In genomic region chr9:96777539-96777864, GRCh38 we compare ENCODE assay signal across 8 cellular contexts. TPM values are rescaled to one million over a fixed set of nuclear protein-coding genes. Genes with fewer than 3 reads are reported as not detected.
DNase-seq lines count a peak whose midpoint lies in the region; ATAC-seq, FAIRE-seq and TF ChIP-seq lines count a peak whose summit lies in the region.

No MANE protein-coding gene starts in this region.

- H4K20me1 ChIP-seq in BLaER1 (no peaks in the 10 kb centered on the region), H9 (ENCODE audit: control insufficient read depth, insufficient read depth, insufficient read length) (no peaks in the 10 kb centered on the region), HepG2 (ENCODE audit: insufficient read depth, low read length) (no peaks in the 10 kb centered on the region)

- no peak overlapping the region for H2BK20ac ChIP-seq in H9 (ENCODE audit: low read depth, low read length, poor library complexity, severe bottlenecking)

- peak; percentile 71 for ATAC-seq in activated naive CD8-positive, alpha-beta T cell treated with anti-CD3 and anti-CD28 coated beads, Interleukin-2, amount 50 U/mL, for 24 hours
- ATAC-seq in HepG2 (peak; percentile 88; the same call in 2 of the 3 replicates), upper lobe of left lung (ENCODE audit: low FRiP score in 2 of 2) (no peak)

- no peak overlapping the region for H3T11ph ChIP-seq in H9 (ENCODE audit: low read length)

- H3K4me3 ChIP-seq in BLaER1 (peak overlapping the region; percentile 85), HepG2 (replicated peaks in 1 of 3; ENCODE audit: insufficient read depth in 1 of 3, low read depth in 2 of 3, low read length in 3 of 3) (peak overlapping the region; percentile 48 to 65 (median 63); a peak in 5 of 6 replicates), upper lobe of left lung (peak overlapping the region; percentile 39 to 93 (median 85))

- H3K79me1 ChIP-seq in H9 (ENCODE audit: insufficient read depth, low read depth, low read length, poor library complexity, severe bottlenecking) = peaks cover 2% of the 10 kb centered on the region

- H2AK5ac ChIP-seq in H9 (ENCODE audit: insufficient read length, low read length) = no peak overlapping the region

- peaks cover 3% of the 10 kb centered on the region; the same call in 1 of the 2 replicates for H3K9me3 ChIP-seq in BLaER1
- H3K9me3 ChIP-seq in H9 (ENCODE audit: control insufficient read depth, low read depth, low read length) = no peaks in the 10 kb centered on the region
- no peaks in the 10 kb centered on the region for H3K9me3 ChIP-seq in HepG2 (ENCODE audit: low read length)
- no peaks in the 10 kb centered on the region for H3K9me3 ChIP-seq in upper lobe of left lung

- H3K27ac Mint-ChIP-seq in H9 = peak overlapping the region in 1 of 3 experiments; percentile 70; a peak in 2 of 7 replicates
- peak overlapping the region; percentile 93 for H3K27ac Mint-ChIP-seq in activated naive CD8-positive, alpha-beta T cell treated with anti-CD3 and anti-CD28 coated beads, Interleukin-2, amount 50 U/mL, for 24 hours

- DNase-seq in H9 (no peak), HepG2 (ENCODE audit: low spot score) (no peak), upper lobe of left lung (no peak), HuH-7.5 (ENCODE audit: low spot score) (no peak), DMS79 treated with DMSO at 0.1 percent for 48 hours (lab: John Stamatoyannopoulos, UW) (no peak), NOMO-1 (lab: John Stamatoyannopoulos, UW; ENCODE audit: unreplicated experiment in 2 of 2) (no peak)
- no peak for DNase-seq in activated naive CD8-positive, alpha-beta T cell treated with anti-CD3 and anti-CD28 coated beads, Interleukin-2, amount 50 U/mL, for 24 hours

- H3K14ac ChIP-seq in H9 (ENCODE audit: insufficient read depth, low read length) = peak overlapping the region; percentile 72; the same call in 1 of the 2 replicates

- peaks cover 22 to 26% of the 10 kb centered on the region in 2 experiments for H3K4me1 Mint-ChIP-seq in H9
- peaks cover 32% of the 10 kb centered on the region for H3K4me1 Mint-ChIP-seq in activated naive CD8-positive, alpha-beta T cell treated with anti-CD3 and anti-CD28 coated beads, Interleukin-2, amount 50 U/mL, for 24 hours

- no peak overlapping the region for H2AFZ ChIP-seq in H9 (ENCODE audit: low read length)
- H2AFZ ChIP-seq in HepG2 (ENCODE audit: low read length) = no peak overlapping the region

- H4K8ac ChIP-seq in H9 (replicated peaks; ENCODE audit: insufficient read length, low read depth, low read length) = no peak overlapping the region

- TF ChIP-seq EP300 in HepG2 (IDR thresholded peaks at IDR 0.05; ENCODE audit: low read depth in 2 of 2, low read length in 2 of 2) (no peak), HepG2 (CRISPR knock-in tag; IDR thresholded peaks at IDR 0.05; ENCODE audit: borderline replicate concordance) (no peak), upper lobe of left lung (IDR thresholded peaks at IDR 0.05) (no peak)

- H3K27me3 Mint-ChIP-seq in H9 (ENCODE audit: low read depth) = no peaks in the 10 kb centered on the region
- H3K27me3 Mint-ChIP-seq in activated naive CD8-positive, alpha-beta T cell treated with anti-CD3 and anti-CD28 coated beads, Interleukin-2, amount 50 U/mL, for 24 hours = no peaks in the 10 kb centered on the region

- no CpG with 5 or more reads among the region's 21 CpGs for WGBS in H9 (ENCODE audit: extremely low coverage, insufficient read length, low lambda C conversion rate)
- 66% methylated on average over 21 of the region's 21 CpGs for WGBS in HepG2 (ENCODE audit: low lambda C conversion rate)
- 3 to 5% methylated on average over 9 to 19 of the region's 21 CpGs for WGBS in upper lobe of left lung, 2 donors

- H3K9ac ChIP-seq in BLaER1 (peak overlapping the region; percentile 79), H9 (ENCODE audit: extremely low read depth, insufficient read length, low read length) (peak overlapping the region; percentile 73), HepG2 (ENCODE audit: insufficient read depth, low read depth, low read length) (peak overlapping the region; percentile 58; the same call in 1 of the 2 replicates)

- no peak overlapping the region for H2BK15ac ChIP-seq in H9 (ENCODE audit: low read depth, low read length)

- FAIRE-seq in HepG2 (lab: Jason Lieb, UNC) = no peak

- peak overlapping the region; percentile 88 to 94 for H3K4me3 Mint-ChIP-seq in H9
- H3K4me3 Mint-ChIP-seq in activated naive CD8-positive, alpha-beta T cell treated with anti-CD3 and anti-CD28 coated beads, Interleukin-2, amount 50 U/mL, for 24 hours = peak overlapping the region; percentile 99

- TF ChIP-seq RAD21 in HepG2 (CRISPR knock-in tag; IDR thresholded peaks at IDR 0.05) = no peak

- CTCF ChIA-PET in HepG2 (lab: Yijun Ruan, JAX; ENCODE audit: low intra/inter-chr PET ratio, low total read pairs) = no interaction called here

- no peak for TF ChIP-seq CTCF in H9 (conservative IDR thresholded peaks at IDR 0.05)
- TF ChIP-seq CTCF in HepG2 (CRISPR knock-in tag; IDR thresholded peaks at IDR 0.05) = no peak
- no peak for TF ChIP-seq CTCF in upper lobe of left lung (IDR thresholded peaks at IDR 0.05)

- TF ChIP-seq POLR2A in HepG2 (IDR thresholded peaks at IDR 0.05; ENCODE audit: insufficient read depth in 1 of 2, low read depth in 2 of 2, low read length in 2 of 2) (no peak), upper lobe of left lung (IDR thresholded peaks at IDR 0.05) (no peak)

- intact Hi-C loops in HepG2 (cut with micrococcal nuclease; ENCODE audit: unreplicated experiment) = no loop called here

- no TSS peak for BruUV-seq in HepG2 (replicated peaks; lab: Mats Ljungman, UMichigan)

- no peak overlapping the region for H2BK120ac ChIP-seq in H9 (ENCODE audit: low read depth, low read length, poor library complexity, severe bottlenecking)

- POLR2A ChIA-PET in HepG2 (lab: Yijun Ruan, JAX) = interaction anchor here (0.6 kb wide), 1 partner anchor 325 kb away, joined by 5 read pairs; no protein-coding TSS in a partner anchor

- H3K56ac ChIP-seq in H9 (ENCODE audit: insufficient read length, low read depth, low read length) = no peak overlapping the region

- no peak overlapping the region for H2BK5ac ChIP-seq in H9 (ENCODE audit: insufficient read length, low read length)

- H3K36me3 Mint-ChIP-seq in H9 (ENCODE audit: insufficient read depth in 1 of 3, low read depth in 3 of 3) = peaks cover 37 to 42% (median 41%) of the 10 kb centered on the region in 3 experiments
- H3K36me3 Mint-ChIP-seq in activated naive CD8-positive, alpha-beta T cell treated with anti-CD3 and anti-CD28 coated beads, Interleukin-2, amount 50 U/mL, for 24 hours (ENCODE audit: low read depth) = peaks cover 31% of the 10 kb centered on the region

- H3K23me2 ChIP-seq in H9 (ENCODE audit: insufficient read length, low read depth, low read length, poor library complexity, severe bottlenecking) = peaks cover 4% of the 10 kb centered on the region

- H3K27ac ChIP-seq in BLaER1 (peak overlapping the region; percentile 82), H9 (ENCODE audit: insufficient read length, low read depth, low read length) (no peak overlapping the region), HepG2 (ENCODE audit: extremely low read length, insufficient read depth, low read length) (no peak overlapping the region), upper lobe of left lung (peak overlapping the region; percentile 64 to 89 (median 82))

- H4K5ac ChIP-seq in H9 (ENCODE audit: insufficient read length, low read depth, low read length) = no peak overlapping the region

- H3K23ac ChIP-seq in H9 (ENCODE audit: insufficient read length, low read depth, low read length) = no peak overlapping the region

- H2BK12ac ChIP-seq in H9 (ENCODE audit: insufficient read length, low read depth, low read length) = no peak overlapping the region

- H3K27me3 ChIP-seq in BLaER1 (no peaks in the 10 kb centered on the region), H9 (ENCODE audit: insufficient read depth, low read length) (no peaks in the 10 kb centered on the region), HepG2 (ENCODE audit: control insufficient read depth in 1 of 2, insufficient read depth in 2 of 2, low read length in 2 of 2) (no peaks in the 10 kb centered on the region), upper lobe of left lung (no peaks in the 10 kb centered on the region)

- no peak overlapping the region for H4K91ac ChIP-seq in H9 (ENCODE audit: insufficient read length, low read depth, low read length)

- no peak overlapping the region for H3K18ac ChIP-seq in H9 (ENCODE audit: insufficient read length, low read depth, low read length)

- H3K4ac ChIP-seq in H9 (ENCODE audit: low read depth, low read length) = no peak overlapping the region

- H3K79me2 ChIP-seq in H9 (ENCODE audit: insufficient read depth, low read length) = peaks cover 2% of the 10 kb centered on the region; the same call in 1 of the 2 replicates
- peaks cover 2% of the 10 kb centered on the region for H3K79me2 ChIP-seq in HepG2 (ENCODE audit: insufficient read depth, low read length)

- peaks cover 25% of the 10 kb centered on the region for H3K4me1 ChIP-seq in BLaER1
- H3K4me1 ChIP-seq in H9 (ENCODE audit: insufficient read depth, low read length) = peaks cover 4% of the 10 kb centered on the region
- 0 out of 2 replicates have a peak, but pooled peaks cover 11% of the 10 kb centered on the region for H3K4me1 ChIP-seq in HepG2 (ENCODE audit: insufficient read depth, low read length)
- peaks cover 7 to 16% (median 14%) of the 10 kb centered on the region in 4 donors for H3K4me1 ChIP-seq in upper lobe of left lung

- in situ Hi-C loops in HepG2 (cut with HindIII; ENCODE audit: extremely low pct_ligation_motif_present, low pct_unique_long_range_greater_than_20kb) = no loop called here

- H3K36me3 ChIP-seq in BLaER1 (peaks cover 42% of the 10 kb centered on the region), HepG2 (replicated peaks in 1 of 2; ENCODE audit: control insufficient read depth in 1 of 2, insufficient read depth in 2 of 2, low read length in 2 of 2) (peaks cover 7 to 26% of the 10 kb centered on the region in 2 experiments), upper lobe of left lung (peaks cover 4 to 36% (median 21%) of the 10 kb centered on the region in 4 donors)

- H3K4me2 ChIP-seq in BLaER1 (peak overlapping the region; percentile 97), H9 (ENCODE audit: insufficient read depth, insufficient read length, low read length) (peak overlapping the region; percentile 89), HepG2 (ENCODE audit: low read depth, low read length) (peak overlapping the region; percentile 67)

- peaks cover 3 to 10% of the 10 kb centered on the region in 2 experiments; a peak in 4 of 5 replicates for H3K9me3 Mint-ChIP-seq in H9
- peaks cover 21% of the 10 kb centered on the region for H3K9me3 Mint-ChIP-seq in activated naive CD8-positive, alpha-beta T cell treated with anti-CD3 and anti-CD28 coated beads, Interleukin-2, amount 50 U/mL, for 24 hours

RNA-seq across cellular contexts. Expression of gene ZNF510, which starts 0.4 kb away (rescaled TPM):
- total RNA-seq in H9 (2021) = 18.4 and 19.8 TPM in 2 replicates
- 8.0 and 11.5 TPM in 2 replicates for total RNA-seq in HepG2 (2016; rRNA removed; fragmentation: Illumina TruSeq; extraction: Trizol)
- total RNA-seq in HepG2 (2016; cell fraction: cytosol; rRNA removed; fragmentation: Illumina TruSeq; extraction: Trizol; ENCODE audit: low read depth) = 2.2 and 3.1 TPM in 2 replicates
- 7.7 and 9.8 TPM in 2 replicates for total RNA-seq in HepG2 (2016; cell fraction: insoluble cytoplasmic fraction; rRNA removed; fragmentation: Illumina TruSeq; extraction: Trizol)
- 4.4 and 6.1 TPM in 2 replicates for total RNA-seq in HepG2 (2016; cell fraction: membrane; rRNA removed; fragmentation: Illumina TruSeq; extraction: Trizol)
- total RNA-seq in HepG2 (2016; cell fraction: nucleus; rRNA removed; fragmentation: Illumina TruSeq; extraction: Trizol) = 10.9 and 17.8 TPM in 2 replicates
- 3.5 and 4.1 TPM in 2 replicates for polyA plus RNA-seq in HepG2 (2011; rRNA removed)
- 1.4 and 1.5 TPM in 2 replicates for polyA plus RNA-seq in HepG2 (2011; cell fraction: cytosol; rRNA removed)
- polyA plus RNA-seq in HepG2 (2011; cell fraction: nucleus; rRNA removed) = 5.0 and 6.6 TPM in 2 replicates
- polyA plus RNA-seq in HepG2 (2012) = 3.4 and 3.7 TPM in 2 replicates
- polyA plus RNA-seq in HepG2 (2016; cell fraction: cytosol; fragmentation: Illumina TruSeq; extraction: Trizol; ENCODE audit: low read depth) = 1.0 and 1.1 TPM in 2 replicates
- polyA plus RNA-seq in HepG2 (2016; cell fraction: insoluble cytoplasmic fraction; fragmentation: Illumina TruSeq; extraction: Trizol; ENCODE audit: low read depth) = 5.2 and 6.2 TPM in 2 replicates
- 1.6 and 1.7 TPM in 2 replicates for polyA plus RNA-seq in HepG2 (2016; cell fraction: membrane; fragmentation: Illumina TruSeq; extraction: Trizol; ENCODE audit: low read depth)
- polyA plus RNA-seq in HepG2 (2016; cell fraction: nucleus; fragmentation: Illumina TruSeq; extraction: Trizol; ENCODE audit: insufficient read depth, low read depth) = 7.8 and 8.8 TPM in 2 replicates
- 14.4 and 33.6 TPM in 2 replicates for polyA minus RNA-seq in HepG2 (2011; rRNA and poly(A)+ RNA removed; ENCODE audit: low replicate concordance)
- polyA minus RNA-seq in HepG2 (2011; cell fraction: cytosol; rRNA and poly(A)+ RNA removed) = 2.5 and 3.5 TPM in 2 replicates
- polyA minus RNA-seq in HepG2 (2011; cell fraction: nucleus; rRNA and poly(A)+ RNA removed) = 23.9 and 29.5 TPM in 2 replicates
- 10 to 100 TPM in 3 of 6 donors, 1 to 10 TPM in 3; 4.3 to 13.7 (median 10.1) TPM for total RNA-seq in upper lobe of left lung

Comparison
In these comparisons a context has a peak if more than half of its experiments do, and no peak if none do; other contexts are left out.
1. H3K27ac ChIP-seq: peak in BLaER1 (single experiment) and upper lobe of left lung (4 of 4); none in H9 (single experiment) and HepG2 (single experiment).
2. ATAC-seq: peak in activated naive CD8-positive, alpha-beta T cell treated with anti-CD3 and anti-CD28 coated beads, Interleukin-2, amount 50 U/mL, for 24 hours (single experiment) and HepG2 (single experiment); none in upper lobe of left lung (0 of 2).
3. Peak in every context shown above with its lines, with median percentiles within 50 percentile points of each other: H3K4me2 ChIP-seq, H3K4me3 ChIP-seq and H3K9ac ChIP-seq.